Comparison of ENCODE assay signal across 1 cellular context in the genomic region with DNA sequence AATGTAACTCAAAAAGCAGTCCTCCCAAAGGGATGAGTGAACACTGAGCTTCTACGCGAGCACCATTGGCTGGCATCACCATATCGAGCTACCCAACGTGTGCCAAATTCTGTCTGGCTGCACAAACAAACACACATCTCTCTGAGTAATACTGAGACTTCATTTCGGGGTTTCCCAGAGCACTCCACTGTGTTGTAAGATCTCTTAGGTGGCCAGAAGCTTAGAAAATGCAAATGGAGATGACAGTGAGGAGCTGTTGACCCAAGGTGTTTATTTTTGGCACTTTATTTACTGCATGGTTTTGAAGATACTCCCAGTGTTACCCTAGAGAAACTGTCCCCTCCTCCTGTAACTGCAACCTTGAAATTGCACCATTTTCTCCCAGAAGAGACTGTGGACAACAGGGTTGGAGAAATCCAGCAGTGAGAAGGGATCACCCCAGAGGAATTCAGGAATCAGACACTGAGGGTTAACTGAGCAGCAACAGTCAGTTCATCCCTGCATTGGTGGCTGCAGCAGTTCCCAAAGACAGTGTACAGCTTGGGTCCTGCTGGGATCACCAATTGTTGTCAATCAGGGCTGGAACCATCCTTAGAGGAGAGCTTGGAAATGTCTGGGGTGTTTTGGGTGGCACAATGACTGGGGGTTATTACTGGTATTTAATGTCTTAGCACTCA.
TF ChIP-seq lines count a peak whose summit lies in the region.

No MANE protein-coding gene starts in this region.

TF ChIP-seq in HepG2, 621 proteins besides CTCF, POLR2A, EP300 and RAD21:
- TF ChIP-seq, protein P1, sequence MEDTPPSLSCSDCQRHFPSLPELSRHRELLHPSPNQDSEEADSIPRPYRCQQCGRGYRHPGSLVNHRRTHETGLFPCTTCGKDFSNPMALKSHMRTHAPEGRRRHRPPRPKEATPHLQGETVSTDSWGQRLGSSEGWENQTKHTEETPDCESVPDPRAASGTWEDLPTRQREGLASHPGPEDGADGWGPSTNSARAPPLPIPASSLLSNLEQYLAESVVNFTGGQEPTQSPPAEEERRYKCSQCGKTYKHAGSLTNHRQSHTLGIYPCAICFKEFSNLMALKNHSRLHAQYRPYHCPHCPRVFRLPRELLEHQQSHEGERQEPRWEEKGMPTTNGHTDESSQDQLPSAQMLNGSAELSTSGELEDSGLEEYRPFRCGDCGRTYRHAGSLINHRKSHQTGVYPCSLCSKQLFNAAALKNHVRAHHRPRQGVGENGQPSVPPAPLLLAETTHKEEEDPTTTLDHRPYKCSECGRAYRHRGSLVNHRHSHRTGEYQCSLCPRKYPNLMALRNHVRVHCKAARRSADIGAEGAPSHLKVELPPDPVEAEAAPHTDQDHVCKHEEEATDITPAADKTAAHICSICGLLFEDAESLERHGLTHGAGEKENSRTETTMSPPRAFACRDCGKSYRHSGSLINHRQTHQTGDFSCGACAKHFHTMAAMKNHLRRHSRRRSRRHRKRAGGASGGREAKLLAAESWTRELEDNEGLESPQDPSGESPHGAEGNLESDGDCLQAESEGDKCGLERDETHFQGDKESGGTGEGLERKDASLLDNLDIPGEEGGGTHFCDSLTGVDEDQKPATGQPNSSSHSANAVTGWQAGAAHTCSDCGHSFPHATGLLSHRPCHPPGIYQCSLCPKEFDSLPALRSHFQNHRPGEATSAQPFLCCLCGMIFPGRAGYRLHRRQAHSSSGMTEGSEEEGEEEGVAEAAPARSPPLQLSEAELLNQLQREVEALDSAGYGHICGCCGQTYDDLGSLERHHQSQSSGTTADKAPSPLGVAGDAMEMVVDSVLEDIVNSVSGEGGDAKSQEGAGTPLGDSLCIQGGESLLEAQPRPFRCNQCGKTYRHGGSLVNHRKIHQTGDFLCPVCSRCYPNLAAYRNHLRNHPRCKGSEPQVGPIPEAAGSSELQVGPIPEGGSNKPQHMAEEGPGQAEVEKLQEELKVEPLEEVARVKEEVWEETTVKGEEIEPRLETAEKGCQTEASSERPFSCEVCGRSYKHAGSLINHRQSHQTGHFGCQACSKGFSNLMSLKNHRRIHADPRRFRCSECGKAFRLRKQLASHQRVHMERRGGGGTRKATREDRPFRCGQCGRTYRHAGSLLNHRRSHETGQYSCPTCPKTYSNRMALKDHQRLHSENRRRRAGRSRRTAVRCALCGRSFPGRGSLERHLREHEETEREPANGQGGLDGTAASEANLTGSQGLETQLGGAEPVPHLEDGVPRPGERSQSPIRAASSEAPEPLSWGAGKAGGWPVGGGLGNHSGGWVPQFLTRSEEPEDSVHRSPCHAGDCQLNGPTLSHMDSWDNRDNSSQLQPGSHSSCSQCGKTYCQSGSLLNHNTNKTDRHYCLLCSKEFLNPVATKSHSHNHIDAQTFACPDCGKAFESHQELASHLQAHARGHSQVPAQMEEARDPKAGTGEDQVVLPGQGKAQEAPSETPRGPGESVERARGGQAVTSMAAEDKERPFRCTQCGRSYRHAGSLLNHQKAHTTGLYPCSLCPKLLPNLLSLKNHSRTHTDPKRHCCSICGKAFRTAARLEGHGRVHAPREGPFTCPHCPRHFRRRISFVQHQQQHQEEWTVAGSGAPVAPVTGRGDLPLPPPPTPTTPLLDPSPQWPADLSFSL (CRISPR knock-in tag; IDR thresholded peaks at IDR 0.05) = no peak
- no peak for TF ChIP-seq HNRNPUL1 (IDR thresholded peaks at IDR 0.05; ENCODE audit: low read depth, low read length)
- no peak for TF ChIP-seq TAF15 (IDR thresholded peaks at IDR 0.05; ENCODE audit: low read depth, low read length, poor library complexity, severe bottlenecking)
